Comparison of ENCODE assay signal across 8 cellular contexts in the genomic region with DNA sequence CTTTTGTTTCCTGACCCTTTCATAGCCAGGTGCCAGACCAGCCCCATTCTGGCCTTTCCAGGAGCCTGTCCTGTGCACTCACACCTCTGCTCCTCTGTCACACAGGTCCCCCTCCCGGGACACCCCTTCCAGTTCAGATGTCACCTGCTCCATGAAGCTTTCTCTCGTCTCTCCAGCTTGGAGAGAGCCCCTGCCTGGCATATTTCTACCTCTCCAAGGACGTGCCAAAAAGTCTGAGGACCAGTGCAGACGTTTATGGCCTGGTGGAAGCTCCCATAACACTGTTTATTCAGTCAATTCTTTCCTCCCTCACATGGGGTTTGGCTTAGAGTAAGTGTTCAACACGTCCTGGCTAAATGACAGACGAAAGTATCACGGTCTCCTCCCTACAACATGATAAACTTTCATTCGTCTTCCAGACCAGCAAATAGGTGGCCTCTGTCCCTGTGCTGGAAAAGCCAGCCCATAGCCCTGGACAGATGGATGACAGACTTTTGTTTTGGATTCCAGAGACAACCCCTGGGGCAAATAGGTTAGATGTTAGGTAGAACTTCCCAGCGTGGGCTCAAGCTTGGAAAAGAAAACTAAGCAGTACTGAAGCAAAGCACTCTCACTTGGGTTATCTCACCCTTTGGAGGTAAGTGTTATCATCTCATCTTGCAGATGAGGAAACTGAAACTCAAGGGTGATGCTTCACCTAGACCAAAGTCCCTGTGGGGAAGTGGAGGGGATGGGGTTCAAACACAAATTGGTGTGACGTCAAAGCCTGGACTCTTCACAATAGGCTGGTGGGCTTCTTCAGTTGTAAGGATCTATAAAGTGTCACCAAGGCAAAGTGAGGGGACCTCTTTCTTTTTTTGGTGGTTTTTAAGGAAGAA. TPM values are rescaled to one million over a fixed set of nuclear protein-coding genes. Genes with fewer than 3 reads are reported as not detected.
DNase-seq lines count a peak whose midpoint lies in the region; ATAC-seq, FAIRE-seq and TF ChIP-seq lines count a peak whose summit lies in the region.

No MANE protein-coding gene starts in this region.

- no peaks in the 10 kb centered on the region for H3K27me3 Mint-ChIP-seq in astrocyte (ENCODE audit: low read depth, unreplicated experiment)
- no peaks in the 10 kb centered on the region for H3K27me3 Mint-ChIP-seq in naive thymus-derived CD4-positive, alpha-beta T cell

- H3K4me2 ChIP-seq in astrocyte (ENCODE audit: low read length) = peak overlapping the region; percentile 100

- H3K4me1 ChIP-seq in astrocyte (ENCODE audit: insufficient read depth, low read length) (peaks cover 44% of the 10 kb centered on the region), SJCRH30 (peaks cover 16% of the 10 kb centered on the region)
- peaks cover 23 to 59% of the 10 kb centered on the region in 2 donors for H3K4me1 ChIP-seq in naive thymus-derived CD4-positive, alpha-beta T cell (ENCODE audit: control insufficient read depth in 2 of 2, insufficient read depth in 2 of 2, low read length in 2 of 2)

- H2AFZ ChIP-seq in astrocyte (ENCODE audit: low read depth, low read length) = no peak overlapping the region

- no peaks in the 10 kb centered on the region for H3K36me3 ChIP-seq in astrocyte (ENCODE audit: insufficient read depth, low read length)
- H3K36me3 ChIP-seq in naive thymus-derived CD4-positive, alpha-beta T cell (ENCODE audit: control insufficient read depth in 2 of 3, insufficient read depth in 3 of 3, low read length in 3 of 3) = peaks cover 0 to 9% (median 0%) of the 10 kb centered on the region in 3 experiments
- no peaks in the 10 kb centered on the region for H3K36me3 ChIP-seq in SJCRH30

- H3K9me3 ChIP-seq in astrocyte (ENCODE audit: insufficient read depth, low read depth, low read length) (no peaks in the 10 kb centered on the region), SJCRH30 (replicated peaks) (no peaks in the 10 kb centered on the region)
- no peaks in the 10 kb centered on the region for H3K9me3 ChIP-seq in naive thymus-derived CD4-positive, alpha-beta T cell (ENCODE audit: control insufficient read depth in 2 of 3, low read length in 3 of 3)

- H3K4me1 Mint-ChIP-seq in astrocyte (ENCODE audit: low read depth, unreplicated experiment) = peaks cover 26% of the 10 kb centered on the region
- peaks cover 45 to 61% (median 60%) of the 10 kb centered on the region in 7 donors for H3K4me1 Mint-ChIP-seq in naive thymus-derived CD4-positive, alpha-beta T cell

- no peak for FAIRE-seq in astrocyte (lab: Jason Lieb, UNC)

- peak overlapping the region; percentile 35 for H3K9ac ChIP-seq in astrocyte (ENCODE audit: low read length)

- POLR2A ChIA-PET in naive thymus-derived CD4-positive, alpha-beta T cell (lab: Charles Lee) = interaction anchor here (1.0 to 5.6 kb wide), 5 partner anchors 10 to 710 kb away, joined by 3 to 83 read pairs (median 8); a partner anchor contains a TSS

- H3K36me3 Mint-ChIP-seq in astrocyte (ENCODE audit: low read depth, unreplicated experiment) = peaks cover 2% of the 10 kb centered on the region
- peaks cover 0 to 10% (median 0%) of the 10 kb centered on the region in 5 donors for H3K36me3 Mint-ChIP-seq in naive thymus-derived CD4-positive, alpha-beta T cell

- H3K4me3 ChIP-seq in astrocyte (ENCODE audit: insufficient read depth, low read depth, low read length) (peak overlapping the region; percentile 77), SJCRH30 (no peak overlapping the region)
- peak overlapping the region; percentile 59 for H3K4me3 ChIP-seq in naive thymus-derived CD4-positive, alpha-beta T cell (ENCODE audit: low read length)

- no peaks in the 10 kb centered on the region for H3K9me3 Mint-ChIP-seq in astrocyte (ENCODE audit: unreplicated experiment)
- H3K9me3 Mint-ChIP-seq in naive thymus-derived CD4-positive, alpha-beta T cell = no peaks in the 10 kb centered on the region

- H3K27me3 ChIP-seq in astrocyte (ENCODE audit: insufficient read depth, low read length) (no peaks in the 10 kb centered on the region), SJCRH30 (no peaks in the 10 kb centered on the region)
- H3K27me3 ChIP-seq in naive thymus-derived CD4-positive, alpha-beta T cell (ENCODE audit: control insufficient read depth in 2 of 2, insufficient read depth in 2 of 2, low read length in 2 of 2) = no peaks in the 10 kb centered on the region

- H3K79me2 ChIP-seq in astrocyte (ENCODE audit: insufficient read depth, low read length) = peaks cover 71% of the 10 kb centered on the region

- ATAC-seq in GM18868 (IDR thresholded peaks at IDR 0.05; ENCODE audit: unreplicated experiment) (peak; percentile 36), GM18873 (IDR thresholded peaks at IDR 0.05; ENCODE audit: low FRiP score, unreplicated experiment) (no peak), HG03469 (IDR thresholded peaks at IDR 0.05; ENCODE audit: unreplicated experiment) (no peak), GM19351 (IDR thresholded peaks at IDR 0.05; ENCODE audit: unreplicated experiment) (no peak)
- peak; percentile 21 for ATAC-seq in naive thymus-derived CD4-positive, alpha-beta T cell

- intact Hi-C loops in naive thymus-derived CD4-positive, alpha-beta T cell (cut with micrococcal nuclease) = loop anchor here in 1 of 2 donors (1.0 kb wide), 1 partner anchor 9 kb away; no protein-coding TSS in a partner anchor

- TF ChIP-seq CTCF in 22Rv1 (IDR thresholded peaks at IDR 0.05) (no peak), astrocyte (IDR thresholded peaks at IDR 0.05; ENCODE audit: insufficient read depth, low read depth, low read length) (no peak)

- H3K27ac ChIP-seq in 22Rv1 (peak overlapping the region; percentile 94), astrocyte (ENCODE audit: low read depth, low read length) (no peak overlapping the region), SJCRH30 (no peak overlapping the region)
- H3K27ac ChIP-seq in naive thymus-derived CD4-positive, alpha-beta T cell (ENCODE audit: low read depth, low read length) = peak overlapping the region; percentile 72

- peaks cover 65% of the 10 kb centered on the region for H4K20me1 ChIP-seq in astrocyte (ENCODE audit: insufficient read depth, low read length)

- no peak for DNase-seq in astrocyte (ENCODE audit: low read depth)
- peak in 2 of 9 donors; percentile 19 to 58 for DNase-seq in naive thymus-derived CD4-positive, alpha-beta T cell
- no peak for DNase-seq in SJCRH30

- H3K27ac Mint-ChIP-seq in astrocyte (ENCODE audit: unreplicated experiment) = peak overlapping the region; percentile 18
- H3K27ac Mint-ChIP-seq in naive thymus-derived CD4-positive, alpha-beta T cell = peak overlapping the region; percentile 79 to 94 (median 90)

- peak overlapping the region; percentile 90 for H3K4me3 Mint-ChIP-seq in astrocyte (ENCODE audit: unreplicated experiment)
- H3K4me3 Mint-ChIP-seq in naive thymus-derived CD4-positive, alpha-beta T cell = peak overlapping the region in 8 of 10 donors; percentile 85 to 92 (median 90)

- CTCF ChIA-PET in naive thymus-derived CD4-positive, alpha-beta T cell (lab: Charles Lee) = interaction anchor here (1.0 kb wide), 1 partner anchor 43 kb away, joined by 3 read pairs; no protein-coding TSS in a partner anchor

RNA-seq across cellular contexts. Expression of a gene that starts 52.9 kb away (rescaled TPM):
- 172 and 182 TPM in 2 replicates for total RNA-seq in astrocyte
- 10 to 100 TPM; 63.3 to 97.4 (median 72.2) TPM for total RNA-seq in naive thymus-derived CD4-positive, alpha-beta T cell
- 10 to 100 TPM; 21.3 to 50.4 TPM for polyA plus RNA-seq in naive thymus-derived CD4-positive, alpha-beta T cell
- 73.2 and 74.5 TPM in 2 replicates for total RNA-seq in SJCRH30 (2014; rRNA removed; shearing (Covaris generic))

Comparison
In these comparisons a context has a peak if more than half of its experiments do, and no peak if none do; other contexts are left out.
1. H3K27ac ChIP-seq: peak in 22Rv1 (single experiment) and naive thymus-derived CD4-positive, alpha-beta T cell (single experiment); none in astrocyte (single experiment) and SJCRH30 (single experiment).
2. ATAC-seq: peak in GM18868 (single experiment) and naive thymus-derived CD4-positive, alpha-beta T cell (single experiment); none in GM18873 (single experiment), HG03469 (single experiment) and GM19351 (single experiment).